Comparison of ENCODE assay signal across 1 cellular context in genomic region chr7:103877565-103877964, GRCh38.
TF ChIP-seq lines count a peak whose summit lies in the region.

No MANE protein-coding gene starts in this region.

TF ChIP-seq in HCT116, 20 proteins besides CTCF, POLR2A, EP300 and RAD21 (continued from another document):
- TF ChIP-seq SP1 (IDR thresholded peaks at IDR 0.05; ENCODE audit: low read depth) (no peak), SIN3A (IDR thresholded peaks at IDR 0.05; ENCODE audit: low read depth) (no peak), CEBPB (IDR thresholded peaks at IDR 0.05; ENCODE audit: low read depth) (no peak), EGR1 (IDR thresholded peaks at IDR 0.05; ENCODE audit: low read depth) (no peak), MAX (IDR thresholded peaks at IDR 0.05) (no peak)
TF ChIP-seq in HCT116: peak in this region for 0.
